ENCODE assay signal across 16 cellular contexts in genomic region chr5:62432618-62433064, GRCh38. TPM values are rescaled to one million over a fixed set of nuclear protein-coding genes. Genes with fewer than 3 reads are reported as not detected.
DNase-seq lines count a peak whose midpoint lies in the region; ATAC-seq and TF ChIP-seq lines count a peak whose summit lies in the region.
"Had no signal": no experiment of that assay in that cellular context is flagged by ENCODE, and none has a peak within 500 bp of the region (broad histone marks: within the 10 kb centered on the region; RNA-seq: fewer than 3 reads in every experiment).

No MANE protein-coding gene starts in this region.

- H3K4me1 ChIP-seq in HUES6 (ENCODE audit: control insufficient read depth, insufficient read depth, low read length) (no peaks in the 10 kb centered on the region), left ventricle myocardium inferior (peaks cover 44% of the 10 kb centered on the region), skeletal muscle satellite cell (ENCODE audit: control insufficient read depth, insufficient read depth, low read length) (peaks cover 14% of the 10 kb centered on the region), transverse colon (peaks cover 0 to 8% (median 6%) of the 10 kb centered on the region in 4 donors), A673 (ENCODE audit: insufficient read depth, low read length, poor library complexity, severe bottlenecking) (peaks cover 7% of the 10 kb centered on the region)
- H3K4me1 ChIP-seq: SJSA1 had no signal

- TF ChIP-seq CTCF in left ventricle myocardium inferior (IDR thresholded peaks at IDR 0.05; ENCODE audit: borderline replicate concordance) (no peak), transverse colon (IDR thresholded peaks at IDR 0.05) (no peak), A673 (conservative IDR thresholded peaks at IDR 0.05; ENCODE audit: low read depth, low read length) (no peak)

- H3K4me3 ChIP-seq in HUES6 (ENCODE audit: low read depth, low read length) (no peak overlapping the region), left ventricle myocardium inferior (peak overlapping the region; percentile 50), skeletal muscle satellite cell (ENCODE audit: low read length) (no peak overlapping the region), transverse colon (no peak overlapping the region), A673 (ENCODE audit: low read depth, low read length, poor library complexity, severe bottlenecking) (no peak overlapping the region)
- H3K4me3 ChIP-seq: SJSA1 had no signal

- in situ Hi-C loops in transverse colon (cut with MboI; ENCODE audit: low pct_ligation_motif_present in 1 of 4, low pct_unique_long_range_greater_than_20kb in 1 of 4, low sequenced_read_pairs in 3 of 4): no loop called here

- TF ChIP-seq POLR2A in transverse colon (IDR thresholded peaks at IDR 0.05): no peak

- intact Hi-C loops in left ventricle myocardium inferior (cut with micrococcal nuclease): no loop called here
- intact Hi-C loops in transverse colon (cut with DNase I; ENCODE audit: low total_unique reads): no loop called here
- intact Hi-C loops in A673 (cut with micrococcal nuclease; ENCODE audit: unreplicated experiment): no loop called here

- ATAC-seq in HG03571 (IDR thresholded peaks at IDR 0.05; ENCODE audit: unreplicated experiment): no peak
- ATAC-seq: activated T-cell treated with anti-CD3 and anti-CD28 coated beads, Interleukin-2, amount 50 U/mL, for 4 hours had no signal

- BruUV-seq in A673 (replicated peaks; lab: Mats Ljungman, UMichigan): no TSS peak

- no peaks in the 10 kb centered on the region for H3K9me3 ChIP-seq in HUES6 (ENCODE audit: control insufficient read depth, insufficient read depth, low read depth, low read length)
- no peaks in the 10 kb centered on the region for H3K9me3 ChIP-seq in left ventricle myocardium inferior (replicated peaks)
- H3K9me3 ChIP-seq in skeletal muscle satellite cell (replicated peaks; ENCODE audit: low read length): no peaks in the 10 kb centered on the region
- H3K9me3 ChIP-seq in transverse colon: no peaks in the 10 kb centered on the region
- no peaks in the 10 kb centered on the region for H3K9me3 ChIP-seq in A673 (ENCODE audit: low read depth, low read length, poor library complexity, severe bottlenecking)
- H3K9me3 ChIP-seq: SJSA1 had no signal

- POLR2A ChIA-PET in A673 (lab: Charles Lee; ENCODE audit: low non-redundant PET): no interaction called here

- H3K9ac ChIP-seq in HUES6 (ENCODE audit: low read length): no peak overlapping the region
- peak overlapping the region; percentile 0 for H3K9ac ChIP-seq in skeletal muscle satellite cell (ENCODE audit: low read depth, low read length)

- H3K36me3 ChIP-seq in HUES6 (ENCODE audit: control insufficient read depth, insufficient read depth, low read length): peaks cover 6% of the 10 kb centered on the region
- H3K36me3 ChIP-seq in left ventricle myocardium inferior: no peaks in the 10 kb centered on the region
- no peaks in the 10 kb centered on the region for H3K36me3 ChIP-seq in skeletal muscle satellite cell (ENCODE audit: insufficient read depth, low read length)
- H3K36me3 ChIP-seq in transverse colon: peaks cover 0 to 3% (median 0%) of the 10 kb centered on the region in 4 donors
- H3K36me3 ChIP-seq in A673 (ENCODE audit: insufficient read depth, low read length, poor library complexity, severe bottlenecking): no peaks in the 10 kb centered on the region
- H3K36me3 ChIP-seq: SJSA1 had no signal

- no peak for TF ChIP-seq EP300 in transverse colon (IDR thresholded peaks at IDR 0.05; ENCODE audit: low read depth)

- DNase-seq in amniotic epithelial cell (ENCODE audit: low read depth): peak; percentile 53
- DNase-seq in left ventricle myocardium inferior: no peak
- DNase-seq in activated gamma-delta T cell (lab: John Stamatoyannopoulos, UW): no peak
- no peak for DNase-seq in transverse colon
- DNase-seq in A673 (ENCODE audit: low spot score): no peak
- DNase-seq: activated B cell treated with CpG ODN at 0.5 μM for 24 hours; activated T-cell treated with anti-CD3 and anti-CD28 coated beads, Interleukin-2, amount 50 U/mL, for 4 hours; C1 segment of cervical spinal cord; Karpas-422; naive B cell; NCI-H2029 treated with DMSO at 0.1 percent for 48 hours; stimulated activated CD4-positive, alpha-beta T cell treated with anti-CD3 and anti-CD28 coated beads, Interleukin-12 subunit alpha, Interleukin-12 subunit beta, amount 100 ng/mL, for 4 hours had no signal

- H3K27me3 ChIP-seq in HUES6 (ENCODE audit: control insufficient read depth, insufficient read depth, low read length) (no peaks in the 10 kb centered on the region), left ventricle myocardium inferior (ENCODE audit: low read depth) (no peaks in the 10 kb centered on the region), skeletal muscle satellite cell (ENCODE audit: control insufficient read depth, insufficient read depth, low read length) (no peaks in the 10 kb centered on the region), transverse colon (no peaks in the 10 kb centered on the region), A673 (replicated peaks; ENCODE audit: insufficient read depth, low read depth, low read length, poor library complexity) (no peaks in the 10 kb centered on the region)
- H3K27me3 ChIP-seq: SJSA1 had no signal

- H3K4me2 ChIP-seq in skeletal muscle satellite cell (ENCODE audit: low read length): peak overlapping the region; percentile 39

- CTCF ChIA-PET in A673 (lab: Charles Lee): no interaction called here

- H3K27ac ChIP-seq in HUES6 (ENCODE audit: low read depth, low read length): 0 out of 2 replicates have a peak overlapping the region, but pooled peaks have one; percentile 26
- peak overlapping the region; percentile 88 for H3K27ac ChIP-seq in left ventricle myocardium inferior (replicated peaks)
- H3K27ac ChIP-seq in transverse colon: no peak overlapping the region
- H3K27ac ChIP-seq in A673 (ENCODE audit: low read depth, low read length, poor library complexity, severe bottlenecking): no peak overlapping the region
- H3K27ac ChIP-seq: SJSA1 had no signal

- WGBS in transverse colon (ENCODE audit: low coverage in 1 of 2), 2 donors: 65 to 88% methylated on average over 5 of the region's 5 CpGs

RNA-seq across cellular contexts. Expression of gene IPO11, which starts 20.1 kb away (rescaled TPM):
- total RNA-seq in left ventricle myocardium inferior (30.3 TPM), transverse colon (10 to 100 TPM in 3 of 4 donors, 1 to 10 TPM in 1; 6.4 to 37.8 (median 16.3) TPM), A673 (2021) (55.5 and 66.5 TPM in 2 replicates)
- total RNA-seq in skeletal muscle satellite cell (2012; rRNA removed): 25.9 and 27.3 TPM in 2 replicates

RNA-seq across cellular contexts. Expression of gene DIMT1, which starts 28.9 kb away (rescaled TPM):
- total RNA-seq in left ventricle myocardium inferior: 16.9 TPM
- 35.8 and 45.4 TPM in 2 replicates for total RNA-seq in skeletal muscle satellite cell (2012; rRNA removed)
- 10 to 100 TPM in 1 of 4 donors, 1 to 10 TPM in 3; 6.0 to 13.1 (median 8.7) TPM for total RNA-seq in transverse colon
- 53.4 and 55.1 TPM in 2 replicates for total RNA-seq in A673 (2021)

Comparison
In these comparisons a context has a peak if more than half of its experiments do, and no peak if none do; other contexts are left out.
1. H3K27ac ChIP-seq: peak in HUES6 (single experiment) and left ventricle myocardium inferior (single experiment); none in transverse colon (0 of 4) and A673 (single experiment).